In genomic region chr11:66595245-66595904, GRCh38 we compare ENCODE assay signal across 9 cellular contexts. TPM values are rescaled to one million over a fixed set of nuclear protein-coding genes. Genes with fewer than 3 reads are reported as not detected.
DNase-seq lines count a peak whose midpoint lies in the region; ATAC-seq and TF ChIP-seq lines count a peak whose summit lies in the region.
"Had no signal": no experiment of that assay in that cellular context is flagged by ENCODE, and none has a peak within 500 bp of the region (broad histone marks: within the 10 kb centered on the region; RNA-seq: fewer than 3 reads in every experiment).

No MANE protein-coding gene starts in this region.

- no peaks in the 10 kb centered on the region for H3K27me3 ChIP-seq in ACC112 (ENCODE audit: insufficient read depth, low read length)
- H3K27me3 ChIP-seq: SJCRH30 had no signal

- H3K27me3 Mint-ChIP-seq in activated naive CD8-positive, alpha-beta T cell treated with anti-CD3 and anti-CD28 coated beads, Interleukin-2, amount 50 U/mL, for 24 hours = no peaks in the 10 kb centered on the region

- peaks cover 26% of the 10 kb centered on the region for H3K4me1 ChIP-seq in ACC112 (ENCODE audit: control insufficient read depth, insufficient read depth, low read length, unreplicated experiment)

- peaks cover 9% of the 10 kb centered on the region for H3K79me2 ChIP-seq in ACC112 (ENCODE audit: control insufficient read depth, insufficient read depth, low read length, unreplicated experiment)

- peaks cover 30% of the 10 kb centered on the region for H3K4me1 Mint-ChIP-seq in activated naive CD8-positive, alpha-beta T cell treated with anti-CD3 and anti-CD28 coated beads, Interleukin-2, amount 50 U/mL, for 24 hours

- H3K4me3 ChIP-seq in ACC112 (ENCODE audit: low read depth, low read length) = peak overlapping the region; percentile 45
- H3K4me3 ChIP-seq: SJCRH30 had no signal

- H3K36me3 ChIP-seq in ACC112 (ENCODE audit: insufficient read depth, low read length) = peaks cover 7% of the 10 kb centered on the region; the same call in 1 of the 2 replicates
- H3K36me3 ChIP-seq: SJCRH30 had no signal

- ATAC-seq in activated naive CD8-positive, alpha-beta T cell treated with anti-CD3 and anti-CD28 coated beads, Interleukin-2, amount 50 U/mL, for 24 hours = no peak

- peak overlapping the region; percentile 8 for H3K27ac Mint-ChIP-seq in activated naive CD8-positive, alpha-beta T cell treated with anti-CD3 and anti-CD28 coated beads, Interleukin-2, amount 50 U/mL, for 24 hours

- no peaks in the 10 kb centered on the region for H3K9me3 Mint-ChIP-seq in activated naive CD8-positive, alpha-beta T cell treated with anti-CD3 and anti-CD28 coated beads, Interleukin-2, amount 50 U/mL, for 24 hours

- peak overlapping the region; percentile 37 for H3K4me3 Mint-ChIP-seq in activated naive CD8-positive, alpha-beta T cell treated with anti-CD3 and anti-CD28 coated beads, Interleukin-2, amount 50 U/mL, for 24 hours

- TF ChIP-seq RAD21 in Ishikawa (IDR thresholded peaks at IDR 0.05; ENCODE audit: low read depth) = no peak

- peak overlapping the region; percentile 35 for H3K27ac ChIP-seq in ACC112 (ENCODE audit: low read depth, low read length)
- H3K27ac ChIP-seq: SJCRH30 had no signal

- no peak for TF ChIP-seq EP300 in Ishikawa (IDR thresholded peaks at IDR 0.05; ENCODE audit: borderline replicate concordance)

- peaks cover 1% of the 10 kb centered on the region for H3K36me3 Mint-ChIP-seq in activated naive CD8-positive, alpha-beta T cell treated with anti-CD3 and anti-CD28 coated beads, Interleukin-2, amount 50 U/mL, for 24 hours (ENCODE audit: low read depth)

- no peak for DNase-seq in activated naive CD8-positive, alpha-beta T cell treated with anti-CD3 and anti-CD28 coated beads, Interleukin-2, amount 50 U/mL, for 24 hours
- DNase-seq in medulla oblongata (ENCODE audit: extremely low spot score) (peak; percentile 65), NCI-H524 (lab: John Stamatoyannopoulos, UW) (no peak), AG08396 (ENCODE audit: low spot score) (no peak), dermis blood vessel endothelial cell (no peak)
- DNase-seq in central memory CD4-positive, alpha-beta T cell = no peak

- H2AFZ ChIP-seq in ACC112 (ENCODE audit: low read length, unreplicated experiment) = no peak overlapping the region

TF ChIP-seq in Ishikawa, 13 proteins besides CTCF, POLR2A, EP300 and RAD21:
- no peak for TF ChIP-seq CREB1 (IDR thresholded peaks at IDR 0.05; ENCODE audit: low read depth)
- peak; percentile 58 for TF ChIP-seq NFIC (IDR thresholded peaks at IDR 0.05)

RNA-seq across cellular contexts. Expression of gene CCS, which starts 2.4 kb away (rescaled TPM):
- 27.2 and 33.5 TPM in 2 replicates for total RNA-seq in dermis blood vessel endothelial cell

RNA-seq across cellular contexts. Expression of gene CCDC87, which starts 2.5 kb away (rescaled TPM):
- 0.17 and 0.28 TPM in 2 replicates for total RNA-seq in dermis blood vessel endothelial cell

RNA-seq across cellular contexts. Expression of gene RBM14, which starts 21.1 kb away (rescaled TPM):
- 29.3 and 44.7 TPM in 2 replicates for total RNA-seq in dermis blood vessel endothelial cell

RNA-seq across cellular contexts. Expression of gene CTSF, which starts 27.0 kb away (rescaled TPM):
- 27.8 and 63.5 TPM in 2 replicates for total RNA-seq in dermis blood vessel endothelial cell

RNA-seq across cellular contexts. Expression of gene RBM4, which starts 43.1 kb away (rescaled TPM):
- total RNA-seq in dermis blood vessel endothelial cell = 125 and 157 TPM in 2 replicates
